Comparison of ENCODE assay signal across 26 cellular contexts in genomic region chr15:73333001-73333400, GRCh38. TPM values are rescaled to one million over a fixed set of nuclear protein-coding genes. Genes with fewer than 3 reads are reported as not detected.
"Had no signal": no experiment of that assay in that cellular context is flagged by ENCODE, and none has a peak within 500 bp of the region (broad histone marks: within the 10 kb centered on the region; RNA-seq: fewer than 3 reads in every experiment).

No MANE protein-coding gene starts in this region.

- H3K36me3 ChIP-seq: ascending aorta, Peyer's patch had no signal

- H3K36me3 Mint-ChIP-seq: activated CD8-positive, alpha-beta memory T cell treated with anti-CD3 and anti-CD28 coated beads, Interleukin-2, amount 10 ng/mL, durations not matched to agents 7 days and 5 days; activated naive CD4-positive, alpha-beta T cell treated with anti-CD3 and anti-CD28 coated beads, Interleukin-2, amount 50 U/mL, for 24 hours had no signal

- H3K9me3 Mint-ChIP-seq: activated B cell treated with CpG ODN at 0.5 μM for 24 hours; activated CD4-positive, alpha-beta T cell treated with anti-CD3 and anti-CD28 coated beads, Interleukin-2, amount 10 ng/mL, durations not matched to agents 24 days and 14 days; activated naive CD4-positive, alpha-beta T cell treated with anti-CD3 and anti-CD28 coated beads, Interleukin-2, amount 50 U/mL, for 24 hours; activated T-cell treated with anti-CD3 and anti-CD28 coated beads, Interleukin-2, amount 50 U/mL, for 24 hours; activated T-helper 1 cell treated with anti-CD3 and anti-CD28 coated beads, Interleukin-12 subunit alpha, Interleukin-12 subunit beta, Interleukin-2, Interleukin-4 antibody, amounts not matched to agents 30 ng/mL and 10 ng/mL and 1 ng/mL, durations not matched to agents 14 hours and 24 hours and 36 hours had no signal

- H3K27ac Mint-ChIP-seq: activated B cell treated with CpG ODN at 0.5 μM for 24 hours; activated CD4-positive, alpha-beta T cell treated with anti-CD3 and anti-CD28 coated beads, Interleukin-2, amount 10 ng/mL, durations not matched to agents 24 days and 14 days; activated CD8-positive, alpha-beta memory T cell treated with anti-CD3 and anti-CD28 coated beads, Interleukin-2, amount 10 ng/mL, durations not matched to agents 7 days and 5 days; activated naive CD4-positive, alpha-beta T cell treated with anti-CD3 and anti-CD28 coated beads, Interleukin-2, amount 50 U/mL, for 24 hours; activated T-cell treated with anti-CD3 and anti-CD28 coated beads, Interleukin-2, amount 50 U/mL, for 24 hours; activated T-helper 1 cell treated with anti-CD3 and anti-CD28 coated beads, Interleukin-12 subunit alpha, Interleukin-12 subunit beta, Interleukin-2, Interleukin-4 antibody, amounts not matched to agents 30 ng/mL and 10 ng/mL and 1 ng/mL, durations not matched to agents 14 hours and 24 hours and 36 hours had no signal

- ATAC-seq: activated CD8-positive, alpha-beta memory T cell treated with anti-CD3 and anti-CD28 coated beads, Interleukin-2, amount 10 ng/mL, durations not matched to agents 7 days and 5 days; body of pancreas had no signal

- H3K27ac ChIP-seq: ascending aorta, body of pancreas, Peyer's patch had no signal

- H3K4me1 Mint-ChIP-seq: activated B cell treated with CpG ODN at 0.5 μM for 24 hours; activated CD4-positive, alpha-beta T cell treated with anti-CD3 and anti-CD28 coated beads, Interleukin-2, amount 10 ng/mL, durations not matched to agents 24 days and 14 days; activated CD8-positive, alpha-beta memory T cell treated with anti-CD3 and anti-CD28 coated beads, Interleukin-2, amount 10 ng/mL, durations not matched to agents 7 days and 5 days; activated naive CD4-positive, alpha-beta T cell treated with anti-CD3 and anti-CD28 coated beads, Interleukin-2, amount 50 U/mL, for 24 hours had no signal

- H3K4me3 Mint-ChIP-seq: activated B cell treated with CpG ODN at 0.5 μM for 24 hours; activated CD4-positive, alpha-beta T cell treated with anti-CD3 and anti-CD28 coated beads, Interleukin-2, amount 10 ng/mL, durations not matched to agents 24 days and 14 days; activated CD8-positive, alpha-beta memory T cell treated with anti-CD3 and anti-CD28 coated beads, Interleukin-2, amount 10 ng/mL, durations not matched to agents 7 days and 5 days; activated naive CD4-positive, alpha-beta T cell treated with anti-CD3 and anti-CD28 coated beads, Interleukin-2, amount 50 U/mL, for 24 hours; activated T-cell treated with anti-CD3 and anti-CD28 coated beads, Interleukin-2, amount 50 U/mL, for 24 hours; activated T-helper 1 cell treated with anti-CD3 and anti-CD28 coated beads, Interleukin-12 subunit alpha, Interleukin-12 subunit beta, Interleukin-2, Interleukin-4 antibody, amounts not matched to agents 30 ng/mL and 10 ng/mL and 1 ng/mL, durations not matched to agents 14 hours and 24 hours and 36 hours had no signal

- H3K27me3 ChIP-seq: ascending aorta, body of pancreas, Peyer's patch had no signal

- FAIRE-seq: bronchial epithelial cell, TTC549 had no signal

- H3K27me3 Mint-ChIP-seq: activated B cell treated with CpG ODN at 0.5 μM for 24 hours; activated CD4-positive, alpha-beta T cell treated with anti-CD3 and anti-CD28 coated beads, Interleukin-2, amount 10 ng/mL, durations not matched to agents 24 days and 14 days; activated CD8-positive, alpha-beta memory T cell treated with anti-CD3 and anti-CD28 coated beads, Interleukin-2, amount 10 ng/mL, durations not matched to agents 7 days and 5 days; activated naive CD4-positive, alpha-beta T cell treated with anti-CD3 and anti-CD28 coated beads, Interleukin-2, amount 50 U/mL, for 24 hours; activated T-cell treated with anti-CD3 and anti-CD28 coated beads, Interleukin-2, amount 50 U/mL, for 24 hours had no signal

- H3K4me3 ChIP-seq: ascending aorta, body of pancreas, Peyer's patch had no signal

- H3K4me1 ChIP-seq: ascending aorta, body of pancreas, Peyer's patch had no signal

- DNase-seq: activated B cell treated with CpG ODN at 0.5 μM for 24 hours; activated CD4-positive, alpha-beta T cell treated with anti-CD3 and anti-CD28 coated beads for 1 hour; activated CD4-positive, alpha-beta T cell treated with anti-CD3 and anti-CD28 coated beads, Interleukin-2, amount 10 ng/mL, durations not matched to agents 24 days and 14 days; activated CD4-positive, alpha-beta T cell treated with anti-CD3 and anti-CD28 coated beads, Interleukin-2, amount 50 U/mL, for 48 hours; activated CD8-positive, alpha-beta memory T cell treated with anti-CD3 and anti-CD28 coated beads, Interleukin-2, amount 10 ng/mL, durations not matched to agents 7 days and 5 days; activated effector memory CD4-positive, alpha-beta T cell treated with Interleukin-2 at 50 U/mL for 16 hours; activated naive CD4-positive, alpha-beta T cell; activated T-cell treated with anti-CD3 and anti-CD28 coated beads, Interleukin-2, amount 50 U/mL, for 24 hours; body of pancreas; Kasumi-1; KBM-7; NCI-H1048; NCI-H146; NCI-H187 treated with DMSO at 0.1 percent for 48 hours; NCI-H2081 treated with DMSO at 0.1 percent for 48 hours; NCI-H446; NCI-H524; SIG-M5; T-helper 2 cell; T1000 had no signal

- H3K9me3 ChIP-seq: ascending aorta, body of pancreas, Peyer's patch had no signal

RNA-seq across cellular contexts. Expression of gene HCN4, which starts 35.8 kb away (rescaled TPM):
- total RNA-seq: activated B cell treated with CpG ODN at 0.5 μM for 24 hours; activated CD4-positive, alpha-beta T cell treated with anti-CD3 and anti-CD28 coated beads, Interleukin-2, amount 10 ng/mL, durations not matched to agents 24 days and 14 days; activated CD8-positive, alpha-beta memory T cell treated with anti-CD3 and anti-CD28 coated beads, Interleukin-2, amount 10 ng/mL, durations not matched to agents 7 days and 5 days; activated T-helper 1 cell treated with anti-CD3 and anti-CD28 coated beads, Interleukin-12 subunit alpha, Interleukin-12 subunit beta, Interleukin-2, Interleukin-4 antibody, amounts not matched to agents 30 ng/mL and 10 ng/mL and 1 ng/mL, durations not matched to agents 14 hours and 24 hours and 36 hours; ascending aorta; bronchial epithelial cell had no signal
